ENCODE assay signal across 1 cellular context in the genomic region with DNA sequence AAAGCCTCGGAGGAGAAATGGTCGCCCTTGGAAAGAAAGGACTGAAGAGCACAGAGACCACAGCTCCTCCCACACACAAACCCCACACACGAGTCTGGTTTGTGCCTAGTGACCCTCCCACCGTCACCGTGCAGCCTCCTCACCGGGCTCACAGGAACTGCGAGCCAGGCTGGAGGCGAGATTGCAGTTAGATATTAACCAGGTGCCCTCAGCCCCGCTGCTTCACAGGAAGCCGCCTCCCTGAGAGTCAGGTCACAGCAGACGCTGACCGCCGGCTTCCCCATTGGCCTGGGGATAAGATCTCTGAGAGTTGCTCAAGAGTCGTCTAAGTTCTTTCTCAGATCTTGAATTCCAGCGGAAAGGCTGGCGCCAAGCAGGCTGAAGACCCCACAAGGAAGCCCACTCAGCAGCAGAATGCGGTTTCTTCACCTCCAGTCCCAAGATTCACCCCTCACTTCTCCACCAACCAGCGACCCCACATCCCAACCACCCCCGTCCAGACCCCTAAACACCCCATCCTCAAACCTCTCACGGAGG.
TF ChIP-seq lines count a peak whose summit lies in the region.

No MANE protein-coding gene starts in this region.

TF ChIP-seq in HepG2, 621 proteins besides CTCF, POLR2A, EP300 and RAD21 (continued from another document and continues in another):
- TF ChIP-seq HMGXB3 (CRISPR knock-in tag; IDR thresholded peaks at IDR 0.05; ENCODE audit: borderline replicate concordance), result peak; percentile 53; the same call in 1 of the 2 replicates
- no peak for TF ChIP-seq RCOR2 (CRISPR knock-in tag; IDR thresholded peaks at IDR 0.05)
- TF ChIP-seq ZNF180 (CRISPR knock-in tag; IDR thresholded peaks at IDR 0.05; ENCODE audit: borderline replicate concordance, low read depth), result no peak
- TF ChIP-seq ZNF33B (CRISPR knock-in tag; IDR thresholded peaks at IDR 0.05), result no peak
- TF ChIP-seq, protein P1, sequence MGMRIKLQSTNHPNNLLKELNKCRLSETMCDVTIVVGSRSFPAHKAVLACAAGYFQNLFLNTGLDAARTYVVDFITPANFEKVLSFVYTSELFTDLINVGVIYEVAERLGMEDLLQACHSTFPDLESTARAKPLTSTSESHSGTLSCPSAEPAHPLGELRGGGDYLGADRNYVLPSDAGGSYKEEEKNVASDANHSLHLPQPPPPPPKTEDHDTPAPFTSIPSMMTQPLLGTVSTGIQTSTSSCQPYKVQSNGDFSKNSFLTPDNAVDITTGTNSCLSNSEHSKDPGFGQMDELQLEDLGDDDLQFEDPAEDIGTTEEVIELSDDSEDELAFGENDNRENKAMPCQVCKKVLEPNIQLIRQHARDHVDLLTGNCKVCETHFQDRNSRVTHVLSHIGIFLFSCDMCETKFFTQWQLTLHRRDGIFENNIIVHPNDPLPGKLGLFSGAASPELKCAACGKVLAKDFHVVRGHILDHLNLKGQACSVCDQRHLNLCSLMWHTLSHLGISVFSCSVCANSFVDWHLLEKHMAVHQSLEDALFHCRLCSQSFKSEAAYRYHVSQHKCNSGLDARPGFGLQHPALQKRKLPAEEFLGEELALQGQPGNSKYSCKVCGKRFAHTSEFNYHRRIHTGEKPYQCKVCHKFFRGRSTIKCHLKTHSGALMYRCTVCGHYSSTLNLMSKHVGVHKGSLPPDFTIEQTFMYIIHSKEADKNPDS (CRISPR knock-in tag; IDR thresholded peaks at IDR 0.05), result no peak
- peak; percentile 58; the same call in 1 of the 2 replicates for TF ChIP-seq SIX4 (CRISPR knock-in tag; IDR thresholded peaks at IDR 0.05)
- TF ChIP-seq TRIM24 (CRISPR knock-in tag; IDR thresholded peaks at IDR 0.05), result no peak
- 0 out of 2 replicates have a peak, but pooled peaks have one; percentile 22 for TF ChIP-seq HNF4A (CRISPR knock-in tag; IDR thresholded peaks at IDR 0.05)
- TF ChIP-seq, protein P2, sequence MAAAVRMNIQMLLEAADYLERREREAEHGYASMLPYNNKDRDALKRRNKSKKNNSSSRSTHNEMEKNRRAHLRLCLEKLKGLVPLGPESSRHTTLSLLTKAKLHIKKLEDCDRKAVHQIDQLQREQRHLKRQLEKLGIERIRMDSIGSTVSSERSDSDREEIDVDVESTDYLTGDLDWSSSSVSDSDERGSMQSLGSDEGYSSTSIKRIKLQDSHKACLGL (CRISPR knock-in tag; IDR thresholded peaks at IDR 0.05), result no peak; the same call in 1 of the 2 replicates
- TF ChIP-seq, protein P3, sequence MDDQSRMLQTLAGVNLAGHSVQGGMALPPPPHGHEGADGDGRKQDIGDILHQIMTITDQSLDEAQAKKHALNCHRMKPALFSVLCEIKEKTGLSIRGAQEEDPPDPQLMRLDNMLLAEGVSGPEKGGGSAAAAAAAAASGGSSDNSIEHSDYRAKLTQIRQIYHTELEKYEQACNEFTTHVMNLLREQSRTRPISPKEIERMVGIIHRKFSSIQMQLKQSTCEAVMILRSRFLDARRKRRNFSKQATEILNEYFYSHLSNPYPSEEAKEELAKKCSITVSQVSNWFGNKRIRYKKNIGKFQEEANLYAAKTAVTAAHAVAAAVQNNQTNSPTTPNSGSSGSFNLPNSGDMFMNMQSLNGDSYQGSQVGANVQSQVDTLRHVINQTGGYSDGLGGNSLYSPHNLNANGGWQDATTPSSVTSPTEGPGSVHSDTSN (CRISPR knock-in tag; IDR thresholded peaks at IDR 0.05; ENCODE audit: borderline replicate concordance), result no peak
- no peak for TF ChIP-seq E2F2 (CRISPR knock-in tag; IDR thresholded peaks at IDR 0.05; ENCODE audit: borderline replicate concordance)
- TF ChIP-seq YEATS2 (CRISPR knock-in tag; IDR thresholded peaks at IDR 0.05; ENCODE audit: borderline replicate concordance), result peak; percentile 73; the same call in 1 of the 2 replicates
- no peak for TF ChIP-seq ZNF432 (CRISPR knock-in tag; IDR thresholded peaks at IDR 0.05; ENCODE audit: borderline replicate concordance)
- TF ChIP-seq AHR (CRISPR knock-in tag; IDR thresholded peaks at IDR 0.05), result no peak
- peak; percentile 71 for TF ChIP-seq CEBPB (IDR thresholded peaks at IDR 0.05; ENCODE audit: borderline replicate concordance, low read depth, low read length)
- no peak for TF ChIP-seq ZBTB44 (CRISPR knock-in tag; IDR thresholded peaks at IDR 0.05)
- TF ChIP-seq ZFP1 (CRISPR knock-in tag; IDR thresholded peaks at IDR 0.05), result no peak
- TF ChIP-seq, protein P4, sequence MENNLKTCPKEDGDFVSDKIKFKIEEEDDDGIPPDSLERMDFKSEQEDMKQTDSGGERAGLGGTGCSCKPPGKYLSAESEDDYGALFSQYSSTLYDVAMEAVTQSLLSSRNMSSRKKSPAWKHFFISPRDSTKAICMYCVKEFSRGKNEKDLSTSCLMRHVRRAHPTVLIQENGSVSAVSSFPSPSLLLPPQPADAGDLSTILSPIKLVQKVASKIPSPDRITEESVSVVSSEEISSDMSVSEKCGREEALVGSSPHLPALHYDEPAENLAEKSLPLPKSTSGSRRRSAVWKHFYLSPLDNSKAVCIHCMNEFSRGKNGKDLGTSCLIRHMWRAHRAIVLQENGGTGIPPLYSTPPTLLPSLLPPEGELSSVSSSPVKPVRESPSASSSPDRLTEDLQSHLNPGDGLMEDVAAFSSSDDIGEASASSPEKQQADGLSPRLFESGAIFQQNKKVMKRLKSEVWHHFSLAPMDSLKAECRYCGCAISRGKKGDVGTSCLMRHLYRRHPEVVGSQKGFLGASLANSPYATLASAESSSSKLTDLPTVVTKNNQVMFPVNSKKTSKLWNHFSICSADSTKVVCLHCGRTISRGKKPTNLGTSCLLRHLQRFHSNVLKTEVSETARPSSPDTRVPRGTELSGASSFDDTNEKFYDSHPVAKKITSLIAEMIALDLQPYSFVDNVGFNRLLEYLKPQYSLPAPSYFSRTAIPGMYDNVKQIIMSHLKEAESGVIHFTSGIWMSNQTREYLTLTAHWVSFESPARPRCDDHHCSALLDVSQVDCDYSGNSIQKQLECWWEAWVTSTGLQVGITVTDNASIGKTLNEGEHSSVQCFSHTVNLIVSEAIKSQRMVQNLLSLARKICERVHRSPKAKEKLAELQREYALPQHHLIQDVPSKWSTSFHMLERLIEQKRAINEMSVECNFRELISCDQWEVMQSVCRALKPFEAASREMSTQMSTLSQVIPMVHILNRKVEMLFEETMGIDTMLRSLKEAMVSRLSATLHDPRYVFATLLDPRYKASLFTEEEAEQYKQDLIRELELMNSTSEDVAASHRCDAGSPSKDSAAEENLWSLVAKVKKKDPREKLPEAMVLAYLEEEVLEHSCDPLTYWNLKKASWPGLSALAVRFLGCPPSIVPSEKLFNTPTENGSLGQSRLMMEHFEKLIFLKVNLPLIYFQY (CRISPR knock-in tag; IDR thresholded peaks at IDR 0.05; ENCODE audit: borderline replicate concordance), result no peak
- TF ChIP-seq, protein P5, sequence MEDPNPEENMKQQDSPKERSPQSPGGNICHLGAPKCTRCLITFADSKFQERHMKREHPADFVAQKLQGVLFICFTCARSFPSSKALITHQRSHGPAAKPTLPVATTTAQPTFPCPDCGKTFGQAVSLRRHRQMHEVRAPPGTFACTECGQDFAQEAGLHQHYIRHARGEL (CRISPR knock-in tag; IDR thresholded peaks at IDR 0.05), result no peak
- TF ChIP-seq, protein P6, sequence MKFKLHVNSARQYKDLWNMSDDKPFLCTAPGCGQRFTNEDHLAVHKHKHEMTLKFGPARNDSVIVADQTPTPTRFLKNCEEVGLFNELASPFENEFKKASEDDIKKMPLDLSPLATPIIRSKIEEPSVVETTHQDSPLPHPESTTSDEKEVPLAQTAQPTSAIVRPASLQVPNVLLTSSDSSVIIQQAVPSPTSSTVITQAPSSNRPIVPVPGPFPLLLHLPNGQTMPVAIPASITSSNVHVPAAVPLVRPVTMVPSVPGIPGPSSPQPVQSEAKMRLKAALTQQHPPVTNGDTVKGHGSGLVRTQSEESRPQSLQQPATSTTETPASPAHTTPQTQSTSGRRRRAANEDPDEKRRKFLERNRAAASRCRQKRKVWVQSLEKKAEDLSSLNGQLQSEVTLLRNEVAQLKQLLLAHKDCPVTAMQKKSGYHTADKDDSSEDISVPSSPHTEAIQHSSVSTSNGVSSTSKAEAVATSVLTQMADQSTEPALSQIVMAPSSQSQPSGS (CRISPR knock-in tag; IDR thresholded peaks at IDR 0.05), result no peak; the same call in 1 of the 2 replicates
- TF ChIP-seq ZNF629 (CRISPR knock-in tag; conservative IDR thresholded peaks at IDR 0.05), result 0 out of 2 replicates have a peak, but pooled peaks have one; percentile 8
- TF ChIP-seq ZNF460 (CRISPR knock-in tag; IDR thresholded peaks at IDR 0.05; ENCODE audit: borderline replicate concordance), result no peak
- no peak for TF ChIP-seq KLF13 (CRISPR knock-in tag; IDR thresholded peaks at IDR 0.05)
- TF ChIP-seq, protein P7, sequence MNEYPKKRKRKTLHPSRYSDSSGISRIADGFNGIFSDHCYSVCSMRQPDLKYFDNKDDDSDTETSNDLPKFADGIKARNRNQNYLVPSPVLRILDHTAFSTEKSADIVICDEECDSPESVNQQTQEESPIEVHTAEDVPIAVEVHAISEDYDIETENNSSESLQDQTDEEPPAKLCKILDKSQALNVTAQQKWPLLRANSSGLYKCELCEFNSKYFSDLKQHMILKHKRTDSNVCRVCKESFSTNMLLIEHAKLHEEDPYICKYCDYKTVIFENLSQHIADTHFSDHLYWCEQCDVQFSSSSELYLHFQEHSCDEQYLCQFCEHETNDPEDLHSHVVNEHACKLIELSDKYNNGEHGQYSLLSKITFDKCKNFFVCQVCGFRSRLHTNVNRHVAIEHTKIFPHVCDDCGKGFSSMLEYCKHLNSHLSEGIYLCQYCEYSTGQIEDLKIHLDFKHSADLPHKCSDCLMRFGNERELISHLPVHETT (CRISPR knock-in tag; conservative IDR thresholded peaks at IDR 0.05), result no peak
- TF ChIP-seq ZNF12 (CRISPR knock-in tag; IDR thresholded peaks at IDR 0.05), result no peak
- no peak for TF ChIP-seq XBP1 (CRISPR knock-in tag; IDR thresholded peaks at IDR 0.05)
- TF ChIP-seq ZSCAN20 (CRISPR knock-in tag; IDR thresholded peaks at IDR 0.05; ENCODE audit: borderline replicate concordance), result no peak
- TF ChIP-seq ZNF891 (CRISPR knock-in tag; IDR thresholded peaks at IDR 0.05), result no peak
- TF ChIP-seq GABPA (IDR thresholded peaks at IDR 0.05; ENCODE audit: low read depth, low read length), result no peak
- TF ChIP-seq GABPA (CRISPR knock-in tag; IDR thresholded peaks at IDR 0.05; ENCODE audit: low read depth), result peak; percentile 76
- TF ChIP-seq ZNF18 (CRISPR knock-in tag; IDR thresholded peaks at IDR 0.05; ENCODE audit: insufficient replicate concordance), result peak; percentile 40
- no peak for TF ChIP-seq DNMT3B (CRISPR knock-in tag; conservative IDR thresholded peaks at IDR 0.05)
- no peak for TF ChIP-seq ZBTB38 (CRISPR knock-in tag; IDR thresholded peaks at IDR 0.05)
